Comparison of ENCODE assay signal across 22 cellular contexts in genomic region chr2:127862228-127862627, GRCh38.
"Had no signal": no experiment of that assay in that cellular context is flagged by ENCODE, and none has a peak within 500 bp of the region (broad histone marks: within the 10 kb centered on the region; RNA-seq: fewer than 3 reads in every experiment).

No MANE protein-coding gene starts in this region.

- H3K27ac ChIP-seq: coronary artery, dorsolateral prefrontal cortex, epithelial cell of prostate, esophagus muscularis mucosa, gastrocnemius medialis, parathyroid adenoma, tibial artery, upper lobe of left lung, uterus had no signal

- H3K36me3 ChIP-seq: uterus had no signal

- H3K4me3 ChIP-seq: coronary artery, dorsolateral prefrontal cortex, esophagus muscularis mucosa, gastrocnemius medialis, heart right ventricle, psoas muscle, spleen, tibial artery, upper lobe of left lung, uterus had no signal

- H3K9ac ChIP-seq: parathyroid adenoma had no signal

- DNase-seq: dorsolateral prefrontal cortex; effector CD8-positive, alpha-beta T cell; gastrocnemius medialis; heart right ventricle; hypothalamus; kidney glomerular epithelial cell; natural killer cell; psoas muscle; retina; spleen; stimulated activated CD4-positive, alpha-beta T cell treated with anti-CD3 and anti-CD28 coated beads, Interleukin-15, amount 100 ng/mL, for 24 hours; stimulated activated CD4-positive, alpha-beta T cell treated with anti-CD3 and anti-CD28 coated beads, Interleukin-1b, Interleukin-23, amount 100 ng/mL, for 48 hours; stimulated activated CD4-positive, alpha-beta T cell treated with anti-CD3 and anti-CD28 coated beads, Interleukin-4, amount 100 ng/mL, for 24 hours; upper lobe of left lung; uterus had no signal

- H3K9me3 ChIP-seq: esophagus muscularis mucosa, gastrocnemius medialis, heart right ventricle, psoas muscle, spleen, tibial artery, upper lobe of left lung, uterus had no signal

- ATAC-seq: gastrocnemius medialis; heart right ventricle; natural killer cell; psoas muscle; sciatic nerve; stimulated activated memory B cell treated with anti-CD40 and anti-IgM and Interleukin-4, amounts not matched to agents 10 μg/mL and 1 μg/mL and 100 μg/mL, for 72 hours had no signal

- H3K27me3 ChIP-seq: dorsolateral prefrontal cortex, gastrocnemius medialis, heart right ventricle, spleen, tibial artery, upper lobe of left lung, uterus had no signal
